Comparison of ENCODE assay signal across 9 cellular contexts in the genomic region with DNA sequence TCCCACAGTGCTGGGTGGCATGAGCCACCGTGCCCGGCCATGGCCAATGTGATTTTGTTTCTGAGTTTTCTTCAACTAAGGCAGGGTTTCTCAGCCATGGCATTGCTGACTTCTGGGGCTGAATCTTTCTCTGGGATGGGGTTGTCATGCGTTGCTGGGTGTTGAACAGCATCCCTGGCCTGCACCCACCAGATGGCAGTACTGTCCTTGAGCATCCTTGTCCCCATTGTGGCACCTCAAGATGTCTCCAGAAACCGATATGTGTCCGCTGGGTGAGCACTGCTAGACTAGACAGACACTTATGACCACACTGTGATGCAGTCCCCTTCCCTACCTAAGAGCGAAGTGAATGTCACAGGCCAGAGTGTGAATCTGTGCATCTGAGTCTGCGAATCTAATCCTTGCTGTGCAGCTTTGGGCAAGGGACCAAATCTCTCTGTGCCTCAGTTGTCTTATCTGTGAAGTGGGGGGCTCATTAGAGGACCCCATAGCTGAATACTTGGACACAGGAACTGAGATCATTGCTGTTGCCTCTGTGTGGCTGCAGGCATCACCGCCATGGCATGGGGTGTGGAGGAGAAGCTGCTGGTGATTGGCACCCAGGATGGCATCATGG. TPM values are rescaled to one million over a fixed set of nuclear protein-coding genes. Genes with fewer than 3 reads are reported as not detected.
DNase-seq lines count a peak whose midpoint lies in the region; ATAC-seq lines count a peak whose summit lies in the region.
"Had no signal": no experiment of that assay in that cellular context is flagged by ENCODE, and none has a peak within 500 bp of the region (broad histone marks: within the 10 kb centered on the region; RNA-seq: fewer than 3 reads in every experiment).

No MANE protein-coding gene starts in this region.

- no peak overlapping the region for H3K4me3 Mint-ChIP-seq in T-helper 17 cell
- no peak overlapping the region for H3K4me3 Mint-ChIP-seq in stimulated activated effector memory CD8-positive, alpha-beta T cell treated with anti-CD3 and anti-CD28 coated beads, Interleukin-12 subunit alpha, Interleukin-12 subunit beta, amount 100 ng/mL, for 72 hours

- ATAC-seq in T-helper 17 cell (peak; percentile 63), left lobe of liver (peak; percentile 65), GM18520 (IDR thresholded peaks at IDR 0.05; ENCODE audit: unreplicated experiment) (no peak)
- ATAC-seq in stimulated activated effector memory CD8-positive, alpha-beta T cell treated with anti-CD3 and anti-CD28 coated beads, Interleukin-12 subunit alpha, Interleukin-12 subunit beta, amount 100 ng/mL, for 72 hours = peak; percentile 64

- no peak overlapping the region for H3K27ac Mint-ChIP-seq in T-helper 17 cell
- H3K27ac Mint-ChIP-seq in stimulated activated effector memory CD8-positive, alpha-beta T cell treated with anti-CD3 and anti-CD28 coated beads, Interleukin-12 subunit alpha, Interleukin-12 subunit beta, amount 100 ng/mL, for 72 hours = no peak overlapping the region

- H3K9me3 Mint-ChIP-seq in stimulated activated effector memory CD8-positive, alpha-beta T cell treated with anti-CD3 and anti-CD28 coated beads, Interleukin-12 subunit alpha, Interleukin-12 subunit beta, amount 100 ng/mL, for 72 hours = no peaks in the 10 kb centered on the region

- H3K4me1 Mint-ChIP-seq in T-helper 17 cell = peaks cover 2% of the 10 kb centered on the region
- no peaks in the 10 kb centered on the region for H3K4me1 Mint-ChIP-seq in stimulated activated effector memory CD8-positive, alpha-beta T cell treated with anti-CD3 and anti-CD28 coated beads, Interleukin-12 subunit alpha, Interleukin-12 subunit beta, amount 100 ng/mL, for 72 hours

- H3K27me3 Mint-ChIP-seq in T-helper 17 cell = peaks cover 12% of the 10 kb centered on the region

- peaks cover under 1% of the 10 kb centered on the region for H3K36me3 Mint-ChIP-seq in T-helper 17 cell (ENCODE audit: low read depth)
- no peaks in the 10 kb centered on the region for H3K36me3 Mint-ChIP-seq in stimulated activated effector memory CD8-positive, alpha-beta T cell treated with anti-CD3 and anti-CD28 coated beads, Interleukin-12 subunit alpha, Interleukin-12 subunit beta, amount 100 ng/mL, for 72 hours

- no peaks in the 10 kb centered on the region for H3K9me3 ChIP-seq in T-helper 17 cell (ENCODE audit: control insufficient read depth, low read length, poor library complexity, severe bottlenecking)
- H3K9me3 ChIP-seq: BLaER1 had no signal

- peak in 2 of 3 experiments; percentile 3 to 47 for DNase-seq in NCI-H1417 (lab: John Stamatoyannopoulos, UW)
- no peak for DNase-seq in NCI-H1417 treated with DMSO at 0.1 percent for 48 hours (lab: John Stamatoyannopoulos, UW)
- DNase-seq in Kasumi-1 (lab: John Stamatoyannopoulos, UW) = peak; percentile 80 to 82
- peak in 1 of 3 donors; percentile 37 for DNase-seq in T-helper 17 cell
- DNase-seq in T47D (ENCODE audit: low read depth in 1 of 2, low spot score in 1 of 2) = peak; percentile 53 to 87
- DNase-seq in left lobe of liver (ENCODE audit: low spot score) = no peak
- peak in 1 of 2 donors; percentile 62 for DNase-seq in stimulated activated effector memory CD8-positive, alpha-beta T cell treated with anti-CD3 and anti-CD28 coated beads, Interleukin-12 subunit alpha, Interleukin-12 subunit beta, amount 100 ng/mL, for 72 hours (ENCODE audit: low spot score in 2 of 2)

- in situ Hi-C loops in T47D (cut with HindIII; ENCODE audit: low pct_unique_long_range_greater_than_20kb, low sequenced_read_pairs) = no loop called here

RNA-seq across cellular contexts. Expression of a gene that starts 50.3 kb away (rescaled TPM):
- total RNA-seq in T-helper 17 cell (10 to 100 TPM; 61.1 to 69.4 TPM), left lobe of liver (15.0 TPM)

RNA-seq across cellular contexts. Expression of a gene that starts 59.3 kb away (rescaled TPM):
- under 1 TPM in 1 of 2 donors, not detected in 1; 0.03 TPM for total RNA-seq in T-helper 17 cell
- not detected for total RNA-seq in left lobe of liver

Comparison
In these comparisons a context has a peak if more than half of its experiments do, and no peak if none do; other contexts are left out.
1. DNase-seq: peak in NCI-H1417 (2 of 3), Kasumi-1 (2 of 2) and T47D (2 of 2); none in NCI-H1417 treated with DMSO at 0.1 percent for 48 hours (single experiment) and left lobe of liver (single experiment).